ENCODE assay signal across 16 cellular contexts in genomic region chr1:78385744-78386462, GRCh38.
A peak's percentile ranks its signal among the peaks of the same experiment; 100 is the strongest.
DNase-seq lines count a peak whose midpoint lies in the region; ATAC-seq and TF ChIP-seq lines count a peak whose summit lies in the region.
"Had no signal": no experiment of that assay in that cellular context is flagged by ENCODE, and none has a peak within 500 bp of the region (broad histone marks: within the 10 kb centered on the region; RNA-seq: fewer than 3 reads in every experiment).

No MANE protein-coding gene starts in this region.

- no peaks in the 10 kb centered on the region for H3K36me3 Mint-ChIP-seq in CD8-positive, alpha-beta T cell
- H3K36me3 Mint-ChIP-seq: brain had no signal

- CTCF ChIA-PET in CD8-positive, alpha-beta T cell (lab: Charles Lee), result no interaction called here

- no peaks in the 10 kb centered on the region for H3K27me3 ChIP-seq in CD8-positive, alpha-beta T cell (ENCODE audit: insufficient read depth, low read length)
- H3K27me3 ChIP-seq in foreskin keratinocyte, result no peaks in the 10 kb centered on the region
- H3K27me3 ChIP-seq: Peyer's patch had no signal

- intact Hi-C loops in CD8-positive, alpha-beta T cell (cut with DNase I, micrococcal nuclease), result no loop called here

- no peaks in the 10 kb centered on the region for H3K36me3 ChIP-seq in CD8-positive, alpha-beta T cell (ENCODE audit: insufficient read depth, low read length)
- H3K36me3 ChIP-seq: Peyer's patch had no signal

- ATAC-seq in GM18868 (IDR thresholded peaks at IDR 0.05; ENCODE audit: unreplicated experiment) (peak; percentile 50), GM21423 (IDR thresholded peaks at IDR 0.05; ENCODE audit: unreplicated experiment) (peak; percentile 98), HG02938 (IDR thresholded peaks at IDR 0.05; ENCODE audit: unreplicated experiment) (peak; percentile 95), HG03469 (IDR thresholded peaks at IDR 0.05; ENCODE audit: unreplicated experiment) (peak; percentile 83), foreskin keratinocyte (no peak)
- no peak for ATAC-seq in CD8-positive, alpha-beta T cell
- ATAC-seq: stimulated activated naive CD8-positive, alpha-beta T cell treated with anti-CD3 and anti-CD28 coated beads, Interleukin-15, Interleukin-2, amounts not matched to agents 100 U/mL and 50 U/mL, for 24 hours had no signal

- no peaks in the 10 kb centered on the region for H3K9me3 ChIP-seq in CD8-positive, alpha-beta T cell (ENCODE audit: low read length)
- H3K9me3 ChIP-seq: Peyer's patch had no signal

- no peaks in the 10 kb centered on the region for H3K4me1 ChIP-seq in CD8-positive, alpha-beta T cell (ENCODE audit: insufficient read depth, low read length)
- H3K4me1 ChIP-seq in foreskin keratinocyte, result no peaks in the 10 kb centered on the region
- H3K4me1 ChIP-seq: Peyer's patch had no signal

- no peaks in the 10 kb centered on the region for H3K4me1 Mint-ChIP-seq in CD8-positive, alpha-beta T cell (ENCODE audit: low read depth)
- H3K4me1 Mint-ChIP-seq: activated CD4-positive, alpha-beta T cell treated with anti-CD3 and anti-CD28 coated beads, Interleukin-2, amount 10 ng/mL, durations not matched to agents 7 days and 5 days had no signal

- no peak overlapping the region for H3K27ac Mint-ChIP-seq in CD8-positive, alpha-beta T cell
- H3K27ac Mint-ChIP-seq: activated CD4-positive, alpha-beta T cell treated with anti-CD3 and anti-CD28 coated beads, Interleukin-2, amount 10 ng/mL, durations not matched to agents 7 days and 5 days had no signal

- peaks cover 2% of the 10 kb centered on the region for H3K9me3 Mint-ChIP-seq in CD8-positive, alpha-beta T cell
- H3K9me3 Mint-ChIP-seq: activated CD4-positive, alpha-beta T cell treated with anti-CD3 and anti-CD28 coated beads, Interleukin-2, amount 10 ng/mL, durations not matched to agents 7 days and 5 days had no signal

- TF ChIP-seq CTCF in CD8-positive, alpha-beta T cell (IDR thresholded peaks at IDR 0.05), result no peak
- no peak for TF ChIP-seq CTCF in foreskin keratinocyte (conservative IDR thresholded peaks at IDR 0.05)

- no peak overlapping the region for H3K4me3 Mint-ChIP-seq in CD8-positive, alpha-beta T cell
- H3K4me3 Mint-ChIP-seq: activated CD4-positive, alpha-beta T cell treated with anti-CD3 and anti-CD28 coated beads, Interleukin-2, amount 10 ng/mL, durations not matched to agents 7 days and 5 days; brain had no signal

- POLR2A ChIA-PET in CD8-positive, alpha-beta T cell (lab: Charles Lee), result no interaction called here

- H3K27me3 Mint-ChIP-seq in CD8-positive, alpha-beta T cell (ENCODE audit: low read depth), result peaks cover 2% of the 10 kb centered on the region

- no peak overlapping the region for H3K27ac ChIP-seq in CD8-positive, alpha-beta T cell (ENCODE audit: low read depth, low read length)
- no peak overlapping the region for H3K27ac ChIP-seq in foreskin keratinocyte
- H3K27ac ChIP-seq: Peyer's patch had no signal

- DNase-seq in activated T-cell treated with anti-CD3 and anti-CD28 coated beads for 4 hours (no peak), NCI-H345 treated with DMSO at 0.1 percent for 48 hours (lab: John Stamatoyannopoulos, UW; ENCODE audit: unreplicated experiment) (no peak), foreskin keratinocyte (no peak)
- DNase-seq in CD8-positive, alpha-beta T cell, result no peak
- DNase-seq: activated CD4-positive, alpha-beta T cell treated with anti-CD3 and anti-CD28 coated beads, Interleukin-2, amount 10 ng/mL, durations not matched to agents 7 days and 5 days; activated effector memory CD4-positive, alpha-beta T cell treated with Interleukin-2 at 50 U/mL for 16 hours; DND-41; NCI-H2227 treated with DMSO at 0.1 percent for 48 hours; Peyer's patch; stimulated activated CD4-positive, alpha-beta T cell treated with anti-CD3 and anti-CD28 coated beads, Interleukin-4, amount 100 ng/mL, for 24 hours; stimulated activated naive CD8-positive, alpha-beta T cell treated with anti-CD3 and anti-CD28 coated beads, Interleukin-15, Interleukin-2, amounts not matched to agents 100 U/mL and 50 U/mL, for 24 hours had no signal

- H3K4me3 ChIP-seq in CD8-positive, alpha-beta T cell (ENCODE audit: low read depth, low read length), result no peak overlapping the region
- H3K4me3 ChIP-seq: Peyer's patch had no signal

Comparison
In these comparisons a context has a peak if more than half of its experiments do, and no peak if none do; other contexts are left out.
1. ATAC-seq: peak in GM18868 (single experiment), GM21423 (single experiment), HG02938 (single experiment) and HG03469 (single experiment); none in CD8-positive, alpha-beta T cell (single experiment) and foreskin keratinocyte (single experiment).